In the genomic region with DNA sequence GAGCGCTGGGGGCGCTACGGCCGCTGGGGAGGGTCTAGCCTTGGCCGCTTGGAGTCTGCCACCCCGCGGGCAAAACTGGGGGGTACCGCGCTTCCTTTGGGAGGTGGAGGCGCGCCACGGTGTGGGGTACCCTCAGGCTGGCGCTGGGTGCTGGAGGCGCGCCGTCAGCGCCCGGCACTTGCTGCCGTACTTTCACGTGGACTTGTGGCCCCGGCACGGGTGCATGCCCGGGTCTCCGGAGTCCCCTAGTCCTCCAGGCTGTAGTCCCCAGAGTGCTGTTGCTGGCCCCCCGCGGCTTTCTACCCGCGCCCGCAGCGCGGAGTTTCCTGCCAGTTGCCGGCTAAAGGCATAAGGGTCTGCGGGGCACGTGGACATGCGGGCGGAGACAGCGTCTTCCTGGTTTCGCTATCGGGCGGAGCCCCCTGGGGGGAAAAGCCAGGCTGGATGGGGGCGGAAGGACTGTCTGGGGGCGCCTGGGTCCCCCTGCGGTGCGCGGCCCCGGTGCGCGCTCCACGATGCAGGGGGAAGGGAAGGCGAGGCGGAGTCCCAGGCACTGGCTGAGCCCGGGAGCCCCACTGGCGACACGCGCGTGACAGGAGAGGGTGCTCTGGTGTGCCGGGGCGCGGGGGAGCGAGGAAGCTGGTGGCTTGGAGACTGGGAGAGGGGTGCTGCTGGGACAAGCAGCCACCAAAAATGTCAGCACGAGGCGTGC, we compare ENCODE assay signal across 7 cellular contexts. TPM values are rescaled to one million over a fixed set of nuclear protein-coding genes. Genes with fewer than 3 reads are reported as not detected.
DNase-seq lines count a peak whose midpoint lies in the region; TF ChIP-seq lines count a peak whose summit lies in the region.

No MANE protein-coding gene starts in this region.

- H2BK15ac ChIP-seq in mesendoderm (replicated peaks; ENCODE audit: low read depth), result no peak overlapping the region

- H3K4me1 ChIP-seq in mesendoderm (ENCODE audit: control insufficient read depth, low read depth, low read length), result no peaks in the 10 kb centered on the region

- H3K23ac ChIP-seq in mesendoderm (ENCODE audit: low read length), result no peak overlapping the region

- peak overlapping the region; percentile 69 for H3K9ac ChIP-seq in mesendoderm (ENCODE audit: low read length)

- H4K5ac ChIP-seq in mesendoderm (ENCODE audit: low read length), result no peak overlapping the region

- H3K4me3 ChIP-seq in GM12875 (ENCODE audit: low read depth, low read length) (peak overlapping the region; percentile 68), H7 (ENCODE audit: insufficient read depth, low read depth, low read length) (peak overlapping the region; percentile 95), mesendoderm (ENCODE audit: low read length) (peak overlapping the region; percentile 48)

- H3K36me3 ChIP-seq in H7 (replicated peaks; ENCODE audit: control insufficient read depth, insufficient read depth, low read length) (no peaks in the 10 kb centered on the region), mesendoderm (ENCODE audit: control insufficient read depth, insufficient read depth, low read length) (no peaks in the 10 kb centered on the region)

- H3K18ac ChIP-seq in mesendoderm (ENCODE audit: low read length), result peak overlapping the region; percentile 87

- no peak overlapping the region for H3K4ac ChIP-seq in mesendoderm (ENCODE audit: low read depth, low read length)

- peak overlapping the region; percentile 84 for H3K56ac ChIP-seq in mesendoderm (ENCODE audit: low read length)

- peaks cover 6% of the 10 kb centered on the region; the same call in 1 of the 2 replicates for H3K27me3 ChIP-seq in H7 (ENCODE audit: control insufficient read depth, insufficient read depth, low read length)
- H3K27me3 ChIP-seq in mesendoderm (ENCODE audit: insufficient read depth, low read length, poor library complexity), result no peaks in the 10 kb centered on the region

- H3K79me2 ChIP-seq in mesendoderm (ENCODE audit: control insufficient read depth, insufficient read depth, low read length), result peaks cover 2% of the 10 kb centered on the region

- H3K4me2 ChIP-seq in mesendoderm (ENCODE audit: low read length), result peak overlapping the region; percentile 87

- H4K8ac ChIP-seq in mesendoderm (ENCODE audit: low read depth, low read length), result no peak overlapping the region

- H3K79me1 ChIP-seq in mesendoderm (ENCODE audit: low read length), result peaks cover 4% of the 10 kb centered on the region

- no peak overlapping the region for H2BK120ac ChIP-seq in mesendoderm (ENCODE audit: low read depth, low read length)

- DNase-seq in H7 (peak; percentile 83), M059J (ENCODE audit: low read depth) (peak; percentile 51), mesendoderm (peak; percentile 56)
- DNase-seq in activated CD4-positive, alpha-beta T cell treated with anti-CD3 and anti-CD28 coated beads, Interleukin-2, amount 50 U/mL, for 48 hours, result peak; percentile 46 to 58
- DNase-seq in effector CD8-positive, alpha-beta T cell (lab: John Stamatoyannopoulos, UW), result peak; percentile 42
- peak; percentile 32 to 51 for DNase-seq in stimulated activated CD8-positive, alpha-beta memory T cell treated with anti-CD3 and anti-CD28 coated beads, Interleukin-15, amount 100 ng/mL, for 48 hours (ENCODE audit: low read depth in 2 of 2)

- no peak overlapping the region for H2BK5ac ChIP-seq in mesendoderm (ENCODE audit: low read length)

- TF ChIP-seq CTCF in GM12875 (IDR thresholded peaks at IDR 0.05; ENCODE audit: borderline replicate concordance, insufficient read depth, low read depth, low read length), result 0 out of 2 replicates have a peak, but pooled peaks have one; percentile 18

- H2AK5ac ChIP-seq in mesendoderm (ENCODE audit: low read length), result no peak overlapping the region

- H3K27ac ChIP-seq in mesendoderm (ENCODE audit: low read depth, low read length), result no peak overlapping the region

- no CpG with 5 or more reads among the region's 62 CpGs for WGBS in mesendoderm (ENCODE audit: extremely low coverage, insufficient coverage, low lambda C conversion rate)

RNA-seq across cellular contexts. Expression of a gene that starts 0.7 kb away (rescaled TPM):
- 5.8 and 6.1 TPM in 2 replicates for total RNA-seq in H7 (2014; rRNA removed; shearing (Covaris generic))
- 0.66 and 0.86 TPM in 2 replicates for total RNA-seq in M059J (2014; rRNA removed; shearing (Covaris generic))
- 2.4 TPM for polyA plus RNA-seq in mesendoderm (2013, experiment 1 of 2)
- polyA plus RNA-seq in mesendoderm (2013, experiment 2 of 2), result 2.6 TPM
